ENCODE assay signal across 10 cellular contexts in the genomic region with DNA sequence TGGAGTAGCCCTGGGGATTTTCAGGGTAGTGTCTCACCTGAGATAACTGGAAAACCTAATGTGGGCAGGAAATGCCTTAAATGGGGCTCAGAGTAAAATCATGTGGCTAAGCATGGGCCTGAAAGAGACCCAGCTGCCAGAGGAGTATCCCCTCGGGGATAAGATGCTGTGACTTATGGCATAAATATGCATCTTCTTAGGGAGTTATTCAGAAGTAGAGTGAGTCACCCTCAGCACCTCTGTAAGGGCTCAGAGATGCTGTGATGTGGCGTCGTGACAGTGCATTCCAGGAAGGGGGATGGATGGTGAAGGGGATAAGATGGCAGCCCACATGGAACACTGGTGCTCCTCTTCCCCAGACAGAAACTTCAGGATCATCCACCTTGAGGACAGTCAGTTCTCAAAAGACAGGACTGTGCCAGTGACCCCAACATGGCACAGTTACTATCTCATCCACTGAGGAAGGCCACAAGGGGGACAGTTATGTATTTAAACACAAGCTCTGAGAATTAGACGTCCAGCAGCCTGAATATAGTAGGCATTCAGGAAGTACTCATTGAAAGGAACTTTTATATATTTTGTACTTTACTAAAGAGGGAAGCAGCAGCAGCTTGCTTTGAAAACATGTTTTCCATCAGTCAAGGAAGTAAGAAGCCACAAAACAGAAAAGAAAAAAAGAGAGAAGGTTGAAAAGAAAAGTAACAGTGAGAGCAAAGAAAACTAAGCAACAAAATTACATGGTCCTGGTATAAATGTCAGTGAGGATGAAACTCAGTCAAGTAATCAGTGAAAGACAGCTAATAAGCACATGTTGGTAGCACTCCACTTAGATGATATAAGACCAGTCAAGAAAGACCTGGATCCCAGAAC. TPM values are rescaled to one million over a fixed set of nuclear protein-coding genes. Genes with fewer than 3 reads are reported as not detected.
DNase-seq lines count a peak whose midpoint lies in the region; ATAC-seq, FAIRE-seq and TF ChIP-seq lines count a peak whose summit lies in the region.
"Had no signal": no experiment of that assay in that cellular context is flagged by ENCODE, and none has a peak within 500 bp of the region (broad histone marks: within the 10 kb centered on the region; RNA-seq: fewer than 3 reads in every experiment).

No MANE protein-coding gene starts in this region.

- H3K36me3 ChIP-seq in SJCRH30 (no peaks in the 10 kb centered on the region), H7 (replicated peaks; ENCODE audit: control insufficient read depth, insufficient read depth, low read length) (no peaks in the 10 kb centered on the region), gastrocnemius medialis (no peaks in the 10 kb centered on the region)

- ATAC-seq in esophagus mucosa: peak; percentile 9
- ATAC-seq in gastrocnemius medialis: no peak
- ATAC-seq: mucosa of descending colon had no signal

- FAIRE-seq in urothelium cell line (lab: Jason Lieb, UNC): no peak
- FAIRE-seq: TTC549 had no signal

- DNase-seq in activated T-cell treated with anti-CD3 and anti-CD28 coated beads for 4 hours (peak; percentile 40), SJCRH30 (peak; percentile 29 to 38), urothelium cell line (ENCODE audit: low spot score) (peak; percentile 88), H7 (no peak), gastrocnemius medialis (no peak), substantia nigra (lab: John Stamatoyannopoulos, UW) (no peak)
- DNase-seq in activated T-cell treated with anti-CD3 and anti-CD28 coated beads, Interleukin-2, amount 50 U/mL, for 1 hour: no peak
- DNase-seq: mucosa of descending colon had no signal

- intact Hi-C loops in gastrocnemius medialis (cut with DNase I; ENCODE audit: low total_unique reads): loop anchor here (5.0 kb wide), 3 partner anchors 147 to 907 kb away; partner anchors contain the start of genes PFKFB2 and YOD1

- TF ChIP-seq POLR2A in gastrocnemius medialis (IDR thresholded peaks at IDR 0.05): no peak

- in situ Hi-C loops in gastrocnemius medialis (cut with MboI; ENCODE audit: low sequenced_read_pairs in 4 of 4): no loop called here

- peaks cover 13% of the 10 kb centered on the region; the same call in 1 of the 2 replicates for H3K27me3 ChIP-seq in SJCRH30
- H3K27me3 ChIP-seq in H7 (ENCODE audit: control insufficient read depth, insufficient read depth, low read length): peaks cover 35% of the 10 kb centered on the region
- peaks cover 0 to 4% (median 0%) of the 10 kb centered on the region in 3 donors for H3K27me3 ChIP-seq in gastrocnemius medialis

- H3K4me3 ChIP-seq in SJCRH30: no peak overlapping the region
- H3K4me3 ChIP-seq in H7 (ENCODE audit: insufficient read depth, low read depth, low read length): no peak overlapping the region
- H3K4me3 ChIP-seq in gastrocnemius medialis: no peak overlapping the region
- H3K4me3 ChIP-seq: mucosa of descending colon had no signal

- no peaks in the 10 kb centered on the region for H3K4me1 ChIP-seq in SJCRH30
- peaks cover 26 to 32% of the 10 kb centered on the region in 2 donors for H3K4me1 ChIP-seq in gastrocnemius medialis

- TF ChIP-seq CTCF in gastrocnemius medialis (IDR thresholded peaks at IDR 0.05 in 4 of 5, conservative IDR thresholded peaks at IDR 0.05 in 1 of 5): no peak

- no peaks in the 10 kb centered on the region for H3K9me3 ChIP-seq in SJCRH30 (replicated peaks)
- H3K9me3 ChIP-seq in gastrocnemius medialis: no peaks in the 10 kb centered on the region
- H3K9me3 ChIP-seq: mucosa of descending colon had no signal

- H3K27ac ChIP-seq in SJCRH30 (no peak overlapping the region), gastrocnemius medialis (no peak overlapping the region), substantia nigra (ENCODE audit: low read depth, low read length, poor library complexity, severe bottlenecking) (no peak overlapping the region)

RNA-seq across cellular contexts. Expression of gene IL24, which starts 8.3 kb away (rescaled TPM):
- not detected in 2 replicates for total RNA-seq in SJCRH30 (2014; rRNA removed; shearing (Covaris generic))
- 0.12 TPM for total RNA-seq in esophagus mucosa
- not detected in 2 replicates for total RNA-seq in H7 (2014; rRNA removed; shearing (Covaris generic))
- not detected for total RNA-seq in gastrocnemius medialis
- total RNA-seq: mucosa of descending colon had no signal

RNA-seq across cellular contexts. Expression of gene FCMR, which starts 16.2 kb away (rescaled TPM):
- not detected in 2 replicates for total RNA-seq in SJCRH30 (2014; rRNA removed; shearing (Covaris generic))
- total RNA-seq in esophagus mucosa (2.9 TPM), gastrocnemius medialis (10 to 100 TPM in 1 of 4 donors, 1 to 10 TPM in 3; 2.1 to 10.2 (median 4.7) TPM)
- total RNA-seq in H7 (2014; rRNA removed; shearing (Covaris generic)): not detected in 2 replicates

RNA-seq across cellular contexts. Expression of gene IL20, which starts 40.1 kb away (rescaled TPM):
- total RNA-seq in SJCRH30 (2014; rRNA removed; shearing (Covaris generic)): not detected in 2 replicates
- total RNA-seq in esophagus mucosa (not detected), gastrocnemius medialis (not detected)
- total RNA-seq in H7 (2014; rRNA removed; shearing (Covaris generic)): not detected in 2 replicates
- total RNA-seq: mucosa of descending colon had no signal

RNA-seq across cellular contexts. Expression of gene PIGR, which starts 40.7 kb away (rescaled TPM):
- total RNA-seq in SJCRH30 (2014; rRNA removed; shearing (Covaris generic)): not detected in 2 replicates
- 35.4 TPM for total RNA-seq in esophagus mucosa
- total RNA-seq in H7 (2014; rRNA removed; shearing (Covaris generic)): 0.03 TPM in 1 of 2 replicates, not detected in the other
- total RNA-seq in gastrocnemius medialis: 10 to 100 TPM in 1 of 4 donors, under 1 TPM in 2, not detected in 1; 0.10 to 28.4 (median 0.11) TPM

Comparison
In these comparisons a context has a peak if more than half of its experiments do, and no peak if none do; other contexts are left out.
1. DNase-seq: peak in activated T-cell treated with anti-CD3 and anti-CD28 coated beads for 4 hours (single experiment), SJCRH30 (2 of 2) and urothelium cell line (single experiment); none in activated T-cell treated with anti-CD3 and anti-CD28 coated beads, Interleukin-2, amount 50 U/mL, for 1 hour (single experiment), H7 (single experiment), gastrocnemius medialis (0 of 2) and substantia nigra (0 of 49).